In the genomic region with DNA sequence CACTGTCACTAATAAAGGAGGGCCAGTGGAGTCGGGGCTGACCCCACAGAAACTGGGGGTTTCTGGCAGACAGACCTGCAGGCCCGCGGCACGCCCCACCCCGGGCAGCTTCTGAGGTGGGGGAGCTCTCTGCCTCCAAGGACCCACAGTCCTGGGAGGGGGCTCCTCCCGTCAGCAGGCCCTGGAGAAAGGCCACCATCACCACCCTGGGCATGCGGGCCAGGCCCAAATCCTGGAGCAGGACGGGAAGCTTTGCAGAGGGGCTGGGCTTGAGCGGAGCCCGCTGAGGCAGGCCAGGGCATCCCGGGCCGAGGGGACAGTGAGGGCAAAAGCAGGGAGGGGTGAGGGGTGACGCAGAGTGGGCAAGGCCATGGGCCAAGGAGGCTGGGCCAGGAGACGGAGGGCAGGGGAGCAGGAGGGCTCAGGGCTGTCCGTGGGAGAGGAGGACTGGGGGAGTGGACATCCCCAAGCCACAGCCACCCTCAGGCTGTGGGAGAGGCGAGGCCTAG, we compare ENCODE assay signal across 1 cellular context.
TF ChIP-seq lines count a peak whose summit lies in the region.

No MANE protein-coding gene starts in this region.

TF ChIP-seq in H1, 55 proteins besides CTCF, POLR2A, EP300 and RAD21:
- no peak for TF ChIP-seq TEAD4 (IDR thresholded peaks at IDR 0.05; ENCODE audit: low read depth, low read length)
- TF ChIP-seq, protein P1, sequence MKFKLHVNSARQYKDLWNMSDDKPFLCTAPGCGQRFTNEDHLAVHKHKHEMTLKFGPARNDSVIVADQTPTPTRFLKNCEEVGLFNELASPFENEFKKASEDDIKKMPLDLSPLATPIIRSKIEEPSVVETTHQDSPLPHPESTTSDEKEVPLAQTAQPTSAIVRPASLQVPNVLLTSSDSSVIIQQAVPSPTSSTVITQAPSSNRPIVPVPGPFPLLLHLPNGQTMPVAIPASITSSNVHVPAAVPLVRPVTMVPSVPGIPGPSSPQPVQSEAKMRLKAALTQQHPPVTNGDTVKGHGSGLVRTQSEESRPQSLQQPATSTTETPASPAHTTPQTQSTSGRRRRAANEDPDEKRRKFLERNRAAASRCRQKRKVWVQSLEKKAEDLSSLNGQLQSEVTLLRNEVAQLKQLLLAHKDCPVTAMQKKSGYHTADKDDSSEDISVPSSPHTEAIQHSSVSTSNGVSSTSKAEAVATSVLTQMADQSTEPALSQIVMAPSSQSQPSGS (IDR thresholded peaks at IDR 0.05; ENCODE audit: low read length), result no peak
- TF ChIP-seq JUN (IDR thresholded peaks at IDR 0.05; ENCODE audit: low read depth, low read length), result no peak
- TF ChIP-seq BACH1 (IDR thresholded peaks at IDR 0.05; ENCODE audit: low read length), result no peak
- no peak for TF ChIP-seq SIRT6 (IDR thresholded peaks at IDR 0.05; ENCODE audit: low read length)
- TF ChIP-seq, protein P2, sequence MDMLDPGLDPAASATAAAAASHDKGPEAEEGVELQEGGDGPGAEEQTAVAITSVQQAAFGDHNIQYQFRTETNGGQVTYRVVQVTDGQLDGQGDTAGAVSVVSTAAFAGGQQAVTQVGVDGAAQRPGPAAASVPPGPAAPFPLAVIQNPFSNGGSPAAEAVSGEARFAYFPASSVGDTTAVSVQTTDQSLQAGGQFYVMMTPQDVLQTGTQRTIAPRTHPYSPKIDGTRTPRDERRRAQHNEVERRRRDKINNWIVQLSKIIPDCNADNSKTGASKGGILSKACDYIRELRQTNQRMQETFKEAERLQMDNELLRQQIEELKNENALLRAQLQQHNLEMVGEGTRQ (IDR thresholded peaks at IDR 0.05; ENCODE audit: low read length), result no peak
- no peak for TF ChIP-seq RFX5 (IDR thresholded peaks at IDR 0.05; ENCODE audit: borderline replicate concordance, low read depth, low read length)
- TF ChIP-seq YY1 (IDR thresholded peaks at IDR 0.05; ENCODE audit: low read depth, low read length), result no peak
